ENCODE assay signal across 20 cellular contexts in genomic region chr13:38783992-38784875, GRCh38.
DNase-seq lines count a peak whose midpoint lies in the region; ATAC-seq and TF ChIP-seq lines count a peak whose summit lies in the region.
"Had no signal": no experiment of that assay in that cellular context is flagged by ENCODE, and none has a peak within 500 bp of the region (broad histone marks: within the 10 kb centered on the region; RNA-seq: fewer than 3 reads in every experiment).

No MANE protein-coding gene starts in this region.

- peak; percentile 38 to 70 for ATAC-seq in lower lobe of right lung
- ATAC-seq in sciatic nerve = peak; percentile 38
- no peak for ATAC-seq in GM21737 (IDR thresholded peaks at IDR 0.05; ENCODE audit: unreplicated experiment)
- ATAC-seq: gastrocnemius medialis, GM12878, SK-N-SH treated with all-trans-retinoic acid at 6 μM for 48 hours had no signal

- no peaks in the 10 kb centered on the region for H3K4me1 ChIP-seq in lower lobe of right lung
- no peaks in the 10 kb centered on the region for H3K4me1 ChIP-seq in left ventricle myocardium inferior
- H3K4me1 ChIP-seq: gastrocnemius medialis, sigmoid colon had no signal

- H3K36me3 ChIP-seq in lower lobe of right lung = no peaks in the 10 kb centered on the region
- no peaks in the 10 kb centered on the region for H3K36me3 ChIP-seq in left ventricle myocardium inferior
- H3K36me3 ChIP-seq: gastrocnemius medialis, sigmoid colon, thoracic aorta had no signal

- H3K9me3 ChIP-seq in lower lobe of right lung (no peaks in the 10 kb centered on the region), left ventricle myocardium inferior (replicated peaks) (no peaks in the 10 kb centered on the region)
- H3K9me3 ChIP-seq: gastrocnemius medialis, sigmoid colon, thoracic aorta had no signal

- TF ChIP-seq CTCF in lower lobe of right lung (IDR thresholded peaks at IDR 0.05) (no peak), left ventricle myocardium inferior (IDR thresholded peaks at IDR 0.05; ENCODE audit: borderline replicate concordance) (no peak)

- H3K27me3 ChIP-seq in lower lobe of right lung (ENCODE audit: low read depth) = no peaks in the 10 kb centered on the region
- H3K27me3 ChIP-seq in left ventricle myocardium inferior (ENCODE audit: low read depth) = no peaks in the 10 kb centered on the region
- H3K27me3 ChIP-seq: gastrocnemius medialis, sigmoid colon had no signal

- H3K4me3 ChIP-seq in lower lobe of right lung (peak overlapping the region; percentile 31), left ventricle myocardium inferior (no peak overlapping the region)
- H3K4me3 ChIP-seq: gastrocnemius medialis, GM12878, sigmoid colon, thoracic aorta had no signal

- H3K27ac ChIP-seq in lower lobe of right lung (no peak overlapping the region), left ventricle myocardium inferior (replicated peaks) (no peak overlapping the region)
- H3K27ac ChIP-seq: gastrocnemius medialis, sigmoid colon, thoracic aorta had no signal

- intact Hi-C loops in lower lobe of right lung (cut with DNase I) (no loop called here), sciatic nerve (cut with DNase I) (no loop called here), left ventricle myocardium inferior (cut with micrococcal nuclease) (no loop called here)

- DNase-seq in HK-2 (ENCODE audit: unreplicated experiment) (peak; percentile 54), astrocyte of the hippocampus (ENCODE audit: low read depth, low spot score) (peak; percentile 20), lower lobe of right lung (no peak), sciatic nerve (ENCODE audit: low spot score) (peak; percentile 60), left ventricle myocardium inferior (no peak), EL (no peak)
- DNase-seq: activated B cell treated with CpG ODN at 0.5 μM for 24 hours; activated CD4-positive, alpha-beta memory T cell treated with anti-CD3 and anti-CD28 coated beads for 36 hours; activated naive CD4-positive, alpha-beta T cell treated with anti-CD3 and anti-CD28 coated beads for 36 hours; activated T-cell treated with anti-CD3 and anti-CD28 coated beads, Interleukin-2, amount 50 U/mL, for 1 hour; CD4-positive, alpha-beta T cell; gastrocnemius medialis; KBM-7; NCI-H1930; NCI-H510A treated with DMSO at 0.1 percent for 48 hours; sigmoid colon had no signal

Comparison
In these comparisons a context has a peak if more than half of its experiments do, and no peak if none do; other contexts are left out.
1. DNase-seq: peak in HK-2 (single experiment), astrocyte of the hippocampus (single experiment) and sciatic nerve (single experiment); none in lower lobe of right lung (single experiment), left ventricle myocardium inferior (single experiment) and EL (single experiment).